ENCODE assay signal across 8 cellular contexts in the genomic region with DNA sequence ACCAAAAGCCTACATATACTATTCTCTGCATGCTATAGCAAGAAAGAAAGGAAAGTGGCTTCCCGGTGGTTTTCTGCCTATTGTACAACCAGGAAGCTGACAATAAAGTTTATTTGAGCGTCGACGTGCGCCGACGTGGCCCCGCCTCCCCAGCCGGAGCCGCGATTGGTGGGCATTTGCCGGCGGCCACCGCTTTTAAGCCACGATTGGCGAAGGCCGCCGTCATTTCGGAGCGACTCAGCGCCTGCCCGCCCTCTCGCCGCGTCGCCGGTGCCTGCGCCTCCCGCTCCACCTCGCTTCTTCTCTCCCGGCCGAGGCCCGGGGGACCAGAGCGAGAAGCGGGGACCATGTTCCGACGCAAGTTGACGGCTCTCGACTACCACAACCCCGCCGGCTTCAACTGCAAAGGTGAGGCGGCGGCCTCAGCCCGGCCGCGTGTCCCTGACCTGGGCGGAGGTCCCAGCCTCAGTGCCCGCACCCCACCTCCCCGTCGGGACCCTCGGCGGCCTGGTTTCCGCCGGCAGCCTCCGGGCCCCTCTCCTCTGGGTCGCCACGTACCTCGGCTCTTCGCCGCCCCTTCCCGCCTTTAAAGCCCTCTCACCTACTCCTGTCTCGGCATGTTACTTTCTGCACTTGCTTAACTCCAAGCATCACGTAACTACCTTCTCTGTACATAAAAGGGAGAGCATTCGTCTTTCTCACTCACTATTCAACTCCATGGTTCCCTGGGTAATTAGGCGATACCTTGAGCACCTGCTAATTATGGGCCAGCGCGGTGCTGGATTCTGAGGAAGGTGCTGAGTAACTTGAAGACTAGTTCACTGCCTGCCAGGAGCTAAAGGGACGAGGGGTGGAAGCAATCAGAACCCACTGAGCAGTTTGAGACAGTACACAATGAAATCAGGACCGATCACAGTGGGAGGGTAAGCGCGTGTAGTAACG. TPM values are rescaled to one million over a fixed set of nuclear protein-coding genes. Genes with fewer than 3 reads are reported as not detected.
DNase-seq lines count a peak whose midpoint lies in the region; ATAC-seq and TF ChIP-seq lines count a peak whose summit lies in the region.

Gene RTRAF (plus strand): TSS at position 254 of the 942 bp plus-strand sequence. CDS start 94 bp downstream, at position 348.

- peaks cover 4% of the 10 kb centered on the region for H3K36me3 ChIP-seq in mucosa of stomach (ENCODE audit: control insufficient read depth, insufficient read depth, low read length)

- H3K9me3 ChIP-seq in mucosa of stomach (ENCODE audit: control insufficient read depth, low read length), result no peaks in the 10 kb centered on the region

- peaks cover 1% of the 10 kb centered on the region for H3K36me3 Mint-ChIP-seq in IgD-negative memory B cell

- peak; percentile 93 for ATAC-seq in GM21529 (IDR thresholded peaks at IDR 0.05; ENCODE audit: unreplicated experiment)

- H3K4me1 ChIP-seq in mucosa of stomach (ENCODE audit: control insufficient read depth, insufficient read depth, low read length), result peaks cover 6% of the 10 kb centered on the region

- H3K4me3 Mint-ChIP-seq in IgD-negative memory B cell, result peak within 1 kb of the TSS; percentile 87 to 97 (median 96)

- TF ChIP-seq CTCF in epithelial cell of proximal tubule (conservative IDR thresholded peaks at IDR 0.05; ENCODE audit: low read depth, low read length), result no peak

- no peaks in the 10 kb centered on the region for H3K27me3 Mint-ChIP-seq in IgD-negative memory B cell

- H3K9ac ChIP-seq in mucosa of stomach (ENCODE audit: low read length), result peak within 1 kb of the TSS; percentile 89

- H3K4me1 Mint-ChIP-seq in IgD-negative memory B cell, result peaks cover 14 to 21% (median 19%) of the 10 kb centered on the region in 3 donors

- H3K4me3 ChIP-seq in epithelial cell of proximal tubule (ENCODE audit: low read depth, low read length) (peak within 1 kb of the TSS; percentile 95), mucosa of stomach (ENCODE audit: low read length) (peak within 1 kb of the TSS; percentile 94)

- no peaks in the 10 kb centered on the region for H3K27me3 ChIP-seq in mucosa of stomach (ENCODE audit: control insufficient read depth, insufficient read depth, low read length)

- peak; percentile 81 for DNase-seq in DMS114 treated with DMSO at 0.1 percent for 48 hours (lab: John Stamatoyannopoulos, UW; ENCODE audit: unreplicated experiment)
- DNase-seq in OCI-M2 (lab: John Stamatoyannopoulos, UW; ENCODE audit: unreplicated experiment), result peak; percentile 68
- peak; percentile 90 for DNase-seq in activated T-cell treated with anti-CD3 and anti-CD28 coated beads, Interleukin-2, amount 50 U/mL, for 1 hour
- peak; percentile 42 for DNase-seq in epithelial cell of proximal tubule (ENCODE audit: low read depth)
- peak; percentile 80 to 81 for DNase-seq in stimulated activated CD8-positive, alpha-beta memory T cell treated with anti-CD3 and anti-CD28 coated beads, Interleukin-7, amount 100 ng/mL, for 1 hour (ENCODE audit: low read depth in 2 of 2)

- H3K9me3 Mint-ChIP-seq in IgD-negative memory B cell, result no peaks in the 10 kb centered on the region

- H3K27ac Mint-ChIP-seq in IgD-negative memory B cell, result peak within 1 kb of the TSS; percentile 37 to 98 (median 95)

RNA-seq across cellular contexts. Expression of gene RTRAF, which starts in this region (rescaled TPM):
- 191 TPM for polyA plus RNA-seq in IgD-negative memory B cell
- total RNA-seq in epithelial cell of proximal tubule, result 96.9 and 101 TPM in 2 replicates

Comparison
In these comparisons a context has a peak if more than half of its experiments do, and no peak if none do; other contexts are left out.
1. Peak in every context shown above with its lines: DNase-seq, ATAC-seq and H3K4me3 ChIP-seq.